ENCODE assay signal across 26 cellular contexts in genomic region chr5:90658620-90659019, GRCh38.
"Had no signal": no experiment of that assay in that cellular context is flagged by ENCODE, and none has a peak within 500 bp of the region (broad histone marks: within the 10 kb centered on the region; RNA-seq: fewer than 3 reads in every experiment).

No MANE protein-coding gene starts in this region.

- H3K27ac ChIP-seq: adrenal gland, body of pancreas, breast epithelium had no signal

- H3K9me3 ChIP-seq: adrenal gland, body of pancreas, breast epithelium had no signal

- ATAC-seq: activated CD4-positive, alpha-beta T cell treated with anti-CD3 and anti-CD28 coated beads for 36 hours; activated CD4-positive, CD25-positive, alpha-beta regulatory T cell treated with anti-CD3 and anti-CD28 coated beads, Interleukin-2, amount 50 U/mL, for 24 hours; activated CD8-positive, alpha-beta T cell treated with anti-CD3 and anti-CD28 coated beads, Interleukin-2, amount 10 ng/mL, durations not matched to agents 7 days and 5 days; activated naive CD4-positive, alpha-beta T cell treated with anti-CD3 and anti-CD28 coated beads, Interleukin-2, amount 50 U/mL, for 72 hours; body of pancreas; WTC11 had no signal

- H3K4me3 ChIP-seq: adrenal gland, body of pancreas, breast epithelium had no signal

- DNase-seq: activated CD4-positive, alpha-beta T cell treated with anti-CD3 and anti-CD28 coated beads for 36 hours; activated CD4-positive, alpha-beta T cell treated with anti-CD3 and anti-CD28 coated beads, Interleukin-2, amount 10 ng/mL, durations not matched to agents 7 days and 5 days; activated CD4-positive, alpha-beta T cell treated with anti-CD3 and anti-CD28 coated beads, Interleukin-2, amount 50 U/mL, for 48 hours; activated CD8-positive, alpha-beta T cell treated with anti-CD3 and anti-CD28 coated beads, Interleukin-2, amount 10 ng/mL, durations not matched to agents 7 days and 5 days; activated gamma-delta T cell; activated naive CD4-positive, alpha-beta T cell treated with Interleukin-2 at 50 U/mL for 16 hours; activated T-cell treated with anti-CD3 and anti-CD28 coated beads, Interleukin-2, amount 50 U/mL, for 24 hours; adrenal gland; KBM-7; NCI-H1105; NCI-H1417 treated with DMSO at 0.1 percent for 48 hours; NCI-H187 treated with DMSO at 0.1 percent for 48 hours; NCI-H2081; NCI-H345; NCI-H524 treated with DMSO at 0.1 percent for 48 hours; Right ventricle myocardium superior; SW 1271; T-helper 1 cell; T-helper 2 cell; T-helper 9 cell had no signal

- H3K27me3 ChIP-seq: adrenal gland, body of pancreas, breast epithelium had no signal

- H3K4me1 ChIP-seq: adrenal gland, breast epithelium had no signal

- FAIRE-seq: astrocyte had no signal

- H3K36me3 ChIP-seq: adrenal gland, breast epithelium had no signal
